In the genomic region with DNA sequence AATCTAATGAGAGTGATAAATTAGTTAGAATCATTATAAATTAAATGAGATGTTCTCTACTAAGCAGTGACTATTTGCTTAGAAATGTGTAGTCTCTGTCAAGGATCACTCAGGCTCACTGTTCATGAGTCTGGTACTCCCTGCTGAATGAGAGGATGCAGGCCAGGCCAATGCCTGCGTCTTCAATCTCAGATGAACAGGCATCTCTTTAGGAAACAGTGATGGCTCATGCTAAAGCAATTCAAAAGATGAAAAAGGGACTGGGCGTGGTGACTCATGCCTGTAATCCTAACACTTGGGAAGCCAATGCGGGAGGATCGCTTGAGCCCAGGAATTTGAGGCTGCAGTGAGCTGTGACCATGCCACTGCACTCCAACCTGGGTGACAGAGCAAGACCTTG, we compare ENCODE assay signal across 11 cellular contexts.
DNase-seq lines count a peak whose midpoint lies in the region; ATAC-seq and TF ChIP-seq lines count a peak whose summit lies in the region.
"Had no signal": no experiment of that assay in that cellular context is flagged by ENCODE, and none has a peak within 500 bp of the region (broad histone marks: within the 10 kb centered on the region; RNA-seq: fewer than 3 reads in every experiment).

No MANE protein-coding gene starts in this region.

- intact Hi-C loops in activated naive CD4-positive, alpha-beta T cell treated with anti-CD3 and anti-CD28 coated beads for 36 hours (cut with micrococcal nuclease) = no loop called here

- H3K27me3 Mint-ChIP-seq in chondrocyte (ENCODE audit: low read depth) = no peaks in the 10 kb centered on the region
- no peaks in the 10 kb centered on the region for H3K27me3 Mint-ChIP-seq in activated naive CD4-positive, alpha-beta T cell treated with anti-CD3 and anti-CD28 coated beads for 36 hours (ENCODE audit: low read depth)

- DNase-seq in Caki2 (ENCODE audit: low read depth) (peak; percentile 89), LHCN-M2 (ENCODE audit: low read depth) (peak; percentile 94), chondrocyte (ENCODE audit: low spot score) (no peak), myocyte (ENCODE audit: low read depth) (peak; percentile 92), NCI-H345 treated with DMSO at 0.1 percent for 48 hours (lab: John Stamatoyannopoulos, UW; ENCODE audit: unreplicated experiment) (no peak)
- no peak for DNase-seq in activated naive CD4-positive, alpha-beta T cell treated with anti-CD3 and anti-CD28 coated beads for 36 hours
- DNase-seq: activated CD8-positive, alpha-beta memory T cell treated with anti-CD3 and anti-CD28 coated beads for 24 hours; nucleus accumbens had no signal

- CTCF ChIA-PET in activated naive CD4-positive, alpha-beta T cell treated with anti-CD3 and anti-CD28 coated beads for 36 hours (lab: Charles Lee) = interaction anchor here (2.3 kb wide), 1 partner anchor 190 kb away, joined by 9 read pairs; no protein-coding TSS in a partner anchor

- no peaks in the 10 kb centered on the region for H3K9me3 Mint-ChIP-seq in chondrocyte (ENCODE audit: low read depth)
- H3K9me3 Mint-ChIP-seq in activated naive CD4-positive, alpha-beta T cell treated with anti-CD3 and anti-CD28 coated beads for 36 hours = no peaks in the 10 kb centered on the region

- no peak for TF ChIP-seq CTCF in chondrocyte (IDR thresholded peaks at IDR 0.05)

- in situ Hi-C loops in Caki2 (cut with HindIII; ENCODE audit: low pct_unique_long_range_greater_than_20kb, low sequenced_read_pairs) = no loop called here

- no peak overlapping the region for H3K4me3 Mint-ChIP-seq in chondrocyte (ENCODE audit: unreplicated experiment)
- H3K4me3 Mint-ChIP-seq in activated naive CD4-positive, alpha-beta T cell treated with anti-CD3 and anti-CD28 coated beads for 36 hours = no peak overlapping the region

- peak overlapping the region; percentile 69 for H3K27ac Mint-ChIP-seq in chondrocyte (ENCODE audit: unreplicated experiment)
- H3K27ac Mint-ChIP-seq in activated naive CD4-positive, alpha-beta T cell treated with anti-CD3 and anti-CD28 coated beads for 36 hours = no peak overlapping the region

- H3K4me1 Mint-ChIP-seq in chondrocyte (ENCODE audit: low read depth) = peaks cover 12% of the 10 kb centered on the region
- H3K4me1 Mint-ChIP-seq in activated naive CD4-positive, alpha-beta T cell treated with anti-CD3 and anti-CD28 coated beads for 36 hours (ENCODE audit: low read depth) = no peaks in the 10 kb centered on the region

- no peaks in the 10 kb centered on the region for H3K36me3 Mint-ChIP-seq in chondrocyte (ENCODE audit: low read depth)
- H3K36me3 Mint-ChIP-seq in activated naive CD4-positive, alpha-beta T cell treated with anti-CD3 and anti-CD28 coated beads for 36 hours (ENCODE audit: low read depth) = no peaks in the 10 kb centered on the region

- ATAC-seq in HG03135 (IDR thresholded peaks at IDR 0.05; ENCODE audit: unreplicated experiment) (no peak), HG02884 (IDR thresholded peaks at IDR 0.05; ENCODE audit: unreplicated experiment) (no peak)
- ATAC-seq: Right ventricle myocardium inferior had no signal

Comparison
In these comparisons a context has a peak if more than half of its experiments do, and no peak if none do; other contexts are left out.
1. DNase-seq: peak in Caki2 (single experiment), LHCN-M2 (single experiment) and myocyte (single experiment); none in chondrocyte (single experiment), NCI-H345 treated with DMSO at 0.1 percent for 48 hours (single experiment) and activated naive CD4-positive, alpha-beta T cell treated with anti-CD3 and anti-CD28 coated beads for 36 hours (single experiment).